Comparison of ENCODE assay signal across 15 cellular contexts in genomic region chr10:126011995-126012394, GRCh38.
DNase-seq lines count a peak whose midpoint lies in the region; ATAC-seq lines count a peak whose summit lies in the region.
"Had no signal": no experiment of that assay in that cellular context is flagged by ENCODE, and none has a peak within 500 bp of the region (broad histone marks: within the 10 kb centered on the region; RNA-seq: fewer than 3 reads in every experiment).

No MANE protein-coding gene starts in this region.

- no peaks in the 10 kb centered on the region for H3K9me3 Mint-ChIP-seq in memory B cell
- no peaks in the 10 kb centered on the region for H3K9me3 Mint-ChIP-seq in stimulated activated effector memory CD8-positive, alpha-beta T cell treated with anti-CD3 and anti-CD28 coated beads, Interleukin-12 subunit alpha, Interleukin-12 subunit beta, amount 100 ng/mL, for 72 hours

- no peaks in the 10 kb centered on the region for H3K36me3 Mint-ChIP-seq in memory B cell
- no peaks in the 10 kb centered on the region for H3K36me3 Mint-ChIP-seq in stimulated activated effector memory CD8-positive, alpha-beta T cell treated with anti-CD3 and anti-CD28 coated beads, Interleukin-12 subunit alpha, Interleukin-12 subunit beta, amount 100 ng/mL, for 72 hours
- H3K36me3 Mint-ChIP-seq: IgD-negative memory B cell had no signal

- no peak overlapping the region for H3K4me3 Mint-ChIP-seq in memory B cell
- H3K4me3 Mint-ChIP-seq in stimulated activated effector memory CD8-positive, alpha-beta T cell treated with anti-CD3 and anti-CD28 coated beads, Interleukin-12 subunit alpha, Interleukin-12 subunit beta, amount 100 ng/mL, for 72 hours = peak overlapping the region; percentile 4
- H3K4me3 Mint-ChIP-seq: IgD-negative memory B cell had no signal

- peak; percentile 4 for DNase-seq in stimulated activated CD8-positive, alpha-beta memory T cell treated with anti-CD3 and anti-CD28 coated beads, Interleukin-15, amount 100 ng/mL, for 1 hour (ENCODE audit: low read depth)
- no peak for DNase-seq in stimulated activated CD8-positive, alpha-beta memory T cell treated with anti-CD3 and anti-CD28 coated beads, Interleukin-4, amount 100 ng/mL, for 48 hours
- DNase-seq in T-helper 22 cell (ENCODE audit: low read depth) (peak; percentile 12), memory B cell (ENCODE audit: low spot score in 2 of 2) (no peak), D341Med (ENCODE audit: low spot score) (no peak), amygdala (lab: John Stamatoyannopoulos, UW) (no peak)
- no peak for DNase-seq in stimulated activated effector memory CD8-positive, alpha-beta T cell treated with anti-CD3 and anti-CD28 coated beads, Interleukin-12 subunit alpha, Interleukin-12 subunit beta, amount 100 ng/mL, for 72 hours (ENCODE audit: low spot score in 2 of 2)
- DNase-seq: 8988T, AML-193, COR-L47, DND-41 had no signal

- ATAC-seq in memory B cell (ENCODE audit: low read depth) (no peak), HG03432 (IDR thresholded peaks at IDR 0.05; ENCODE audit: unreplicated experiment) (no peak)
- no peak for ATAC-seq in stimulated activated effector memory CD8-positive, alpha-beta T cell treated with anti-CD3 and anti-CD28 coated beads, Interleukin-12 subunit alpha, Interleukin-12 subunit beta, amount 100 ng/mL, for 72 hours
- ATAC-seq: GM12878, HCT116 had no signal

- peak overlapping the region; percentile 3 for H3K27ac Mint-ChIP-seq in memory B cell
- peak overlapping the region; percentile 27 for H3K27ac Mint-ChIP-seq in stimulated activated effector memory CD8-positive, alpha-beta T cell treated with anti-CD3 and anti-CD28 coated beads, Interleukin-12 subunit alpha, Interleukin-12 subunit beta, amount 100 ng/mL, for 72 hours

- H3K27me3 Mint-ChIP-seq in memory B cell = peaks cover 5% of the 10 kb centered on the region
- H3K27me3 Mint-ChIP-seq: IgD-negative memory B cell had no signal

- H3K4me1 Mint-ChIP-seq in memory B cell = peaks cover 8% of the 10 kb centered on the region
- peaks cover 30% of the 10 kb centered on the region for H3K4me1 Mint-ChIP-seq in stimulated activated effector memory CD8-positive, alpha-beta T cell treated with anti-CD3 and anti-CD28 coated beads, Interleukin-12 subunit alpha, Interleukin-12 subunit beta, amount 100 ng/mL, for 72 hours

Comparison
In these comparisons a context has a peak if more than half of its experiments do, and no peak if none do; other contexts are left out.
1. DNase-seq: peak in stimulated activated CD8-positive, alpha-beta memory T cell treated with anti-CD3 and anti-CD28 coated beads, Interleukin-15, amount 100 ng/mL, for 1 hour (single experiment) and T-helper 22 cell (single experiment); none in stimulated activated CD8-positive, alpha-beta memory T cell treated with anti-CD3 and anti-CD28 coated beads, Interleukin-4, amount 100 ng/mL, for 48 hours (single experiment), memory B cell (0 of 2), stimulated activated effector memory CD8-positive, alpha-beta T cell treated with anti-CD3 and anti-CD28 coated beads, Interleukin-12 subunit alpha, Interleukin-12 subunit beta, amount 100 ng/mL, for 72 hours (0 of 2), D341Med (single experiment) and amygdala (0 of 56).